1 cellular context compared by ENCODE assay signal in genomic region chr12:52151153-52151858, GRCh38.
TF ChIP-seq lines count a peak whose summit lies in the region.

No MANE protein-coding gene starts in this region.

TF ChIP-seq in H1, 55 proteins besides CTCF, POLR2A, EP300 and RAD21:
- no peak for TF ChIP-seq MAFK (IDR thresholded peaks at IDR 0.05; ENCODE audit: low read depth, low read length)
- TF ChIP-seq SP1 (IDR thresholded peaks at IDR 0.05; ENCODE audit: low read depth, low read length): no peak
- no peak for TF ChIP-seq FOSL1 (IDR thresholded peaks at IDR 0.05; ENCODE audit: insufficient read depth, low read depth, low read length)
- no peak for TF ChIP-seq BCL11A (IDR thresholded peaks at IDR 0.05; ENCODE audit: low read depth in 2 of 2, low read length in 2 of 2)
- TF ChIP-seq KDM5A (IDR thresholded peaks at IDR 0.05; ENCODE audit: low read length): no peak
- TF ChIP-seq BACH1 (IDR thresholded peaks at IDR 0.05; ENCODE audit: low read length): no peak
- TF ChIP-seq RFX5 (IDR thresholded peaks at IDR 0.05; ENCODE audit: borderline replicate concordance, low read depth, low read length): no peak
- TF ChIP-seq CEBPB (IDR thresholded peaks at IDR 0.05; ENCODE audit: low read depth, low read length): no peak
- no peak for TF ChIP-seq SP4 (IDR thresholded peaks at IDR 0.05; ENCODE audit: low read length)
